In the genomic region with DNA sequence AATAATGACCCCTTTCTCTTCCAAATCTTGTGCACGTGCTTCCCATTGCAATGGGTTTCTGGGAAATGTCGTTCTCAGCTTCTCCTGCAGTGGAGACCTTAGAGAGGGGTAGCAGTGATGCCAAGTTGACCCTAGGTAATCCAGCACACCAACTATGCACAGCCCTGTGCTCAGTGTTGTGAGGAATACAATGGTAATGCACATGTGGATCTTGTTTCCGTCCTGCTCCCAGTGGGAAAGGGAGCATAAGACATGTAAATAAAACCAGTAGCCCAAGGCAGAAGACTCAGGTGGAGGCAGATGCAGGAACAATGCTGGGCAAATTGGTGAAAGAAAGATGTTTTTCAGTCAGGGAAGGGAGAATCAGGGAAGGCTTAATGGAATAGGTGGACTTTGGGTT, we compare ENCODE assay signal across 2 cellular contexts. TPM values are rescaled to one million over a fixed set of nuclear protein-coding genes. Genes with fewer than 3 reads are reported as not detected.
"Had no signal": no experiment of that assay in that cellular context is flagged by ENCODE, and none has a peak within 500 bp of the region (broad histone marks: within the 10 kb centered on the region; RNA-seq: fewer than 3 reads in every experiment).

No MANE protein-coding gene starts in this region.

RNA-seq across cellular contexts. Expression of a gene that starts 38.7 kb away (rescaled TPM):
- total RNA-seq: naive thymus-derived CD8-positive, alpha-beta T cell; pulmonary artery endothelial cell had no signal
- polyA plus RNA-seq: naive thymus-derived CD8-positive, alpha-beta T cell had no signal
